1 cellular context compared by ENCODE assay signal in genomic region chr10:33155720-33156638, GRCh38.
A peak's percentile ranks its signal among the peaks of the same experiment; 100 is the strongest.
TF ChIP-seq lines count a peak whose summit lies in the region.

No MANE protein-coding gene starts in this region.

TF ChIP-seq in HepG2, 621 proteins besides CTCF, POLR2A, EP300 and RAD21 (continued from another document and continues in another):
- TF ChIP-seq LRRFIP1 (CRISPR knock-in tag; conservative IDR thresholded peaks at IDR 0.05) (no peak), ZFP36L1 (CRISPR knock-in tag; IDR thresholded peaks at IDR 0.05) (peak; percentile 95; the same call in 1 of the 2 replicates), GZF1 (CRISPR knock-in tag; IDR thresholded peaks at IDR 0.05) (no peak), HNF1A (IDR thresholded peaks at IDR 0.05; ENCODE audit: low read depth) (peak; percentile 100), HNF1A (CRISPR knock-in tag; IDR thresholded peaks at IDR 0.05; ENCODE audit: borderline replicate concordance) (peak; percentile 100), ONECUT2 (CRISPR knock-in tag; IDR thresholded peaks at IDR 0.05) (peak; percentile 75), ZNF12 (CRISPR knock-in tag; IDR thresholded peaks at IDR 0.05) (peak; percentile 38; the same call in 1 of the 2 replicates), ZNF276 (CRISPR knock-in tag; IDR thresholded peaks at IDR 0.05; ENCODE audit: low read depth) (no peak), ZNF414 (CRISPR knock-in tag; IDR thresholded peaks at IDR 0.05) (peak; percentile 84), SRSF1 (optimal IDR thresholded peaks at IDR 0.05; ENCODE audit: low read depth, low read length) (no peak), AHDC1 (CRISPR knock-in tag; IDR thresholded peaks at IDR 0.05; ENCODE audit: borderline replicate concordance) (peak; percentile 99; the same call in 1 of the 2 replicates), ZMYM3 (CRISPR knock-in tag; IDR thresholded peaks at IDR 0.05) (no peak), ZNF883 (CRISPR knock-in tag; IDR thresholded peaks at IDR 0.05; ENCODE audit: not compliant biosample characterization) (no peak), SKI (IDR thresholded peaks at IDR 0.05; ENCODE audit: partially characterized antibody) (peak; percentile 93), ZNF484 (CRISPR knock-in tag; IDR thresholded peaks at IDR 0.05; ENCODE audit: borderline replicate concordance, low read depth) (no peak), ZNF7 (CRISPR knock-in tag; IDR thresholded peaks at IDR 0.05) (no peak), NR0B2 (CRISPR knock-in tag; IDR thresholded peaks at IDR 0.05) (no peak), KLF15 (CRISPR knock-in tag; IDR thresholded peaks at IDR 0.05; ENCODE audit: borderline replicate concordance) (no peak), FOXP1 (IDR thresholded peaks at IDR 0.05) (peak; percentile 88), FOXP1 (CRISPR knock-in tag; IDR thresholded peaks at IDR 0.05) (peak; percentile 98), DRAP1 (CRISPR knock-in tag; IDR thresholded peaks at IDR 0.05) (peak; percentile 65; the same call in 1 of the 2 replicates), AHR (CRISPR knock-in tag; IDR thresholded peaks at IDR 0.05) (no peak), PREB (CRISPR knock-in tag; IDR thresholded peaks at IDR 0.05) (no peak), MIXL1 (CRISPR knock-in tag; IDR thresholded peaks at IDR 0.05) (peak; percentile 100), ARNTL (CRISPR knock-in tag; IDR thresholded peaks at IDR 0.05) (no peak), ZNF629 (CRISPR knock-in tag; conservative IDR thresholded peaks at IDR 0.05) (no peak; the same call in 1 of the 2 replicates), MLLT10 (CRISPR knock-in tag; IDR thresholded peaks at IDR 0.05) (no peak), NFE2L1 (CRISPR knock-in tag; IDR thresholded peaks at IDR 0.05; ENCODE audit: borderline replicate concordance) (no peak), MYNN (CRISPR knock-in tag; IDR thresholded peaks at IDR 0.05; ENCODE audit: low read depth) (no peak), REXO4 (CRISPR knock-in tag; IDR thresholded peaks at IDR 0.05; ENCODE audit: borderline replicate concordance) (no peak), ATF6 (CRISPR knock-in tag; conservative IDR thresholded peaks at IDR 0.05) (0 out of 2 replicates have a peak, but pooled peaks have one; percentile 71), ZNF777 (CRISPR knock-in tag; IDR thresholded peaks at IDR 0.05) (no peak), ZZZ3 (CRISPR knock-in tag; IDR thresholded peaks at IDR 0.05; ENCODE audit: borderline replicate concordance) (no peak), GRHL1 (CRISPR knock-in tag; conservative IDR thresholded peaks at IDR 0.05) (no peak)
